In the genomic region with DNA sequence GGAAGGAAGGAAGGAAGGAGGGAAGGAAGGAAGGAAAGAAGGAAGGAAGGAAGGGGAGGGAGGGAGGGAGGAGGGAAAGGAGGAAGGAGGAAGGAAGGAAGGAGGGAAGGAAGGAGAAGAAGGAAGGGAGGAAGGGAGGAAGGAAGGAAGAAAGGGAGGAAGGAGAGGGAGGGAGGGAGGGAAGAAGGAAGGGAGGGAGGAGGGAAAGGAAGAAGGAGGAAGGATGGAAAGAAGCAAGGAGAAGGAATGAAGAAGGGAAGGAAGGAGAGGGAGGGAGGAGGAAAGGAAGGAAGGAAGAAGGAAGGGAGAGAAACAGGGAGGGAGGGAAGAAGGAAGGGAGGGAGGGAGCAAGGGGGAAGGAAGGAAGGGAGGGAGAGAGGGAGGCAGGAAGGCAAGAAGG, we compare ENCODE assay signal across 7 cellular contexts.
"Had no signal": no experiment of that assay in that cellular context is flagged by ENCODE, and none has a peak within 500 bp of the region (broad histone marks: within the 10 kb centered on the region; RNA-seq: fewer than 3 reads in every experiment).

No MANE protein-coding gene starts in this region.

- H3K4me1 ChIP-seq: HAP-1 had no signal

- H3K27ac ChIP-seq: KMS-11 had no signal

- H3K9ac ChIP-seq: KMS-11 had no signal

- H2AFZ ChIP-seq: GM23338 had no signal

- H3K4me2 ChIP-seq: GM23338, KMS-11 had no signal

- H3K9me3 ChIP-seq: HAP-1 had no signal

- DNase-seq: H7, KBM-7 had no signal

- H3K36me3 ChIP-seq: HAP-1 had no signal

- FAIRE-seq: HTR-8/SVneo had no signal

- ATAC-seq: GM23338, HCT116 had no signal

- H3K4me3 ChIP-seq: GM23338, HAP-1 had no signal
